ENCODE assay signal across 14 cellular contexts in the genomic region with DNA sequence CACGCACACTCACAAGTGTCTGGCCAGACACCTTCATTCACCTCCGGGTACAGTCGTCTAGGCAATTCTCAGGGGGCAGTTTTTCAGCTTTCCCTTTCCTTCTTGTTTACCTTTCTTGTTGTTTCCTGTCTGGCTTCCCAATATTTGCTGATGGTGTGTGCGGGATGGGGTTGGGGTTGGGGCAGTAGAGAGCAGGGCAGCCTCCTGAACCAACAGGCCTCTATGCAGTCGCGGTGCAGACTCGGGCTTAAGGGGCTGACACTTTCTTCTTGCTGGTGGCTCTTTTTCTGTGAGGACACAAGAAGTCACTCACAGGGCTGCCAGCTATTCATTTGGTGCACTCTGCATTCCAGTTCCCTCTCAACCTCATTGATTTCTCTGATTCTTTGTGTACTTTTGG.
"Had no signal": no experiment of that assay in that cellular context is flagged by ENCODE, and none has a peak within 500 bp of the region (broad histone marks: within the 10 kb centered on the region; RNA-seq: fewer than 3 reads in every experiment).

No MANE protein-coding gene starts in this region.

- H3K27me3 ChIP-seq: body of pancreas, dorsolateral prefrontal cortex, esophagus muscularis mucosa had no signal

- H3K9me3 Mint-ChIP-seq: activated T-cell treated with anti-CD3 and anti-CD28 coated beads, Interleukin-2, amount 50 U/mL, for 4 hours; naive B cell; stimulated activated memory B cell treated with anti-CD40 and anti-IgM and Interleukin-4, amounts not matched to agents 10 μg/mL and 1 μg/mL and 100 μg/mL, for 72 hours had no signal

- ATAC-seq: activated T-cell treated with anti-CD3 and anti-CD28 coated beads, Interleukin-2, amount 50 U/mL, for 4 hours; body of pancreas; left cardiac atrium; lower lobe of right lung; stimulated activated memory B cell treated with anti-CD40 and anti-IgM and Interleukin-4, amounts not matched to agents 10 μg/mL and 1 μg/mL and 100 μg/mL, for 72 hours had no signal

- H3K4me1 ChIP-seq: body of pancreas, lower lobe of right lung had no signal

- H3K27ac ChIP-seq: body of pancreas, esophagus muscularis mucosa, lower lobe of right lung had no signal

- H3K4me3 Mint-ChIP-seq: activated T-cell treated with anti-CD3 and anti-CD28 coated beads, Interleukin-2, amount 50 U/mL, for 4 hours; naive B cell; stimulated activated memory B cell treated with anti-CD40 and anti-IgM and Interleukin-4, amounts not matched to agents 10 μg/mL and 1 μg/mL and 100 μg/mL, for 72 hours had no signal

- DNase-seq: activated CD4-positive, alpha-beta T cell treated with anti-CD3 and anti-CD28 coated beads, Interleukin-2, amount 50 U/mL, for 4 hours; activated CD4-positive, CD25-positive, alpha-beta regulatory T cell treated with anti-CD3 and anti-CD28 coated beads, Interleukin-2, amount 50 U/mL, for 72 hours; activated naive CD4-positive, alpha-beta T cell treated with Interleukin-2 at 50 U/mL for 16 hours; activated T-cell treated with anti-CD3 and anti-CD28 coated beads, Interleukin-2, amount 50 U/mL, for 4 hours; hypothalamus; left cardiac atrium; lower lobe of right lung; naive B cell; small intestine; substantia nigra had no signal

- H3K27me3 Mint-ChIP-seq: naive B cell; stimulated activated memory B cell treated with anti-CD40 and anti-IgM and Interleukin-4, amounts not matched to agents 10 μg/mL and 1 μg/mL and 100 μg/mL, for 72 hours had no signal

- H3K4me3 ChIP-seq: body of pancreas, dorsolateral prefrontal cortex, esophagus muscularis mucosa, lower lobe of right lung had no signal

- H3K36me3 ChIP-seq: esophagus muscularis mucosa, lower lobe of right lung had no signal

- H3K9me3 ChIP-seq: body of pancreas, esophagus muscularis mucosa, lower lobe of right lung had no signal
